27 cellular contexts compared by ENCODE assay signal in the genomic region with DNA sequence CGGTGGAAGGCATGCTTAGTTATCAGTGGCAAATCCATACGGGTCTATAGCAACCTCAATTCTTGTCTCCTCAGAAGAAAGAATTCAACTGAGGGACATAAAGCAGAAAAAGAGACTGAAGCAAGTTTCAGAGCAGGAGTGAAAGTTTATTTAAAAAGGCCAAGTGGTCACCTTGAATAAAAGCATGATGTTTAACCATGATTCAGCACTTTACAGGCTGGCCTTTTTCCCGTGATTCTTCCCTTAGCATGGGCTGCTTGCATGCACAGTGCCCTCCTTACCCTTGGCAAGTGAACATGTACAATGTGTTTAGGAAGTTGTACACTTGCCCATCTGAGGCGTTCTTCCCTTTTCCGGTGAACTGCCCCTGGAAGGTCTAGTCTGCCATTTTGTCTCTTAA.
"Had no signal": no experiment of that assay in that cellular context is flagged by ENCODE, and none has a peak within 500 bp of the region (broad histone marks: within the 10 kb centered on the region; RNA-seq: fewer than 3 reads in every experiment).

No MANE protein-coding gene starts in this region.

- FAIRE-seq: colon, islet of Langerhans had no signal

- H3K36me3 Mint-ChIP-seq: mesothelial cell of epicardium; naive B cell; natural killer cell treated with Interleukin-12 subunit alpha and Interleukin-12 subunit beta and Interleukin-15 and Interleukin-18, amount 100 ng/mL, for 72 hours; neural progenitor cell; stimulated activated naive B cell treated with anti-CD40 and anti-IgM and Interleukin-4, amounts not matched to agents 10 μg/mL and 1 μg/mL and 100 μg/mL, for 72 hours had no signal

- H3K4me3 Mint-ChIP-seq: endodermal cell; mesothelial cell of epicardium; naive B cell; natural killer cell treated with Interleukin-12 subunit alpha and Interleukin-12 subunit beta and Interleukin-15 and Interleukin-18, amount 100 ng/mL, for 72 hours; neural progenitor cell; stimulated activated naive B cell treated with anti-CD40 and anti-IgM and Interleukin-4, amounts not matched to agents 10 μg/mL and 1 μg/mL and 100 μg/mL, for 72 hours; stimulated activated naive CD8-positive, alpha-beta T cell treated with anti-CD3 and anti-CD28 coated beads, Interleukin-15, Interleukin-2, amounts not matched to agents 100 ng/mL and 50 ng/mL, for 24 hours had no signal

- H3K27ac ChIP-seq: esophagus squamous epithelium, heart right ventricle, left lung, neural progenitor cell, parathyroid adenoma, sigmoid colon, spleen, thoracic aorta, transverse colon, upper lobe of right lung, uterus had no signal

- H3K4me3 ChIP-seq: esophagus squamous epithelium, heart right ventricle, left lung, mucosa of descending colon, neural progenitor cell, sigmoid colon, spleen, thoracic aorta, transverse colon, upper lobe of right lung, uterus had no signal

- H3K9me3 ChIP-seq: esophagus squamous epithelium, heart right ventricle, left lung, mucosa of descending colon, sigmoid colon, spleen, thoracic aorta, transverse colon, upper lobe of right lung, uterus had no signal

- H3K4me1 Mint-ChIP-seq: neural progenitor cell; stimulated activated naive B cell treated with anti-CD40 and anti-IgM and Interleukin-4, amounts not matched to agents 10 μg/mL and 1 μg/mL and 100 μg/mL, for 72 hours had no signal

- H3K27me3 Mint-ChIP-seq: stimulated activated naive CD8-positive, alpha-beta T cell treated with anti-CD3 and anti-CD28 coated beads, Interleukin-15, Interleukin-2, amounts not matched to agents 100 ng/mL and 50 ng/mL, for 24 hours had no signal

- H3K4me2 ChIP-seq: neural progenitor cell had no signal

- H3K9me3 Mint-ChIP-seq: endodermal cell; mesothelial cell of epicardium; natural killer cell treated with Interleukin-12 subunit alpha and Interleukin-12 subunit beta and Interleukin-15 and Interleukin-18, amount 100 ng/mL, for 72 hours; neural progenitor cell; stimulated activated naive CD8-positive, alpha-beta T cell treated with anti-CD3 and anti-CD28 coated beads, Interleukin-15, Interleukin-2, amounts not matched to agents 100 ng/mL and 50 ng/mL, for 24 hours had no signal

- DNase-seq: effector CD8-positive, alpha-beta T cell; endodermal cell; esophagus squamous epithelium; foreskin melanocyte; glutamatergic neuron; heart right ventricle; hippocampal formation; left cardiac atrium; left lung; mesenchymal stem cell; mucosa of descending colon; naive B cell; sigmoid colon; spleen; stimulated activated CD4-positive, alpha-beta T cell treated with anti-CD3 and anti-CD28 coated beads, Interleukin-4, amount 100 ng/mL, for 4 hours; stimulated activated naive B cell treated with anti-CD40 and anti-IgM and Interleukin-4, amounts not matched to agents 10 μg/mL and 1 μg/mL and 100 μg/mL, for 72 hours; transverse colon; upper lobe of right lung; uterus had no signal

- H3K27me3 ChIP-seq: esophagus squamous epithelium, heart right ventricle, left lung, neural progenitor cell, sigmoid colon, spleen, transverse colon, upper lobe of right lung, uterus had no signal

- H3K4me1 ChIP-seq: heart right ventricle, left lung, parathyroid adenoma, spleen, upper lobe of right lung, uterus had no signal

- H3K27ac Mint-ChIP-seq: endodermal cell; mesothelial cell of epicardium; naive B cell; natural killer cell treated with Interleukin-12 subunit alpha and Interleukin-12 subunit beta and Interleukin-15 and Interleukin-18, amount 100 ng/mL, for 72 hours; neural progenitor cell; stimulated activated naive B cell treated with anti-CD40 and anti-IgM and Interleukin-4, amounts not matched to agents 10 μg/mL and 1 μg/mL and 100 μg/mL, for 72 hours; stimulated activated naive CD8-positive, alpha-beta T cell treated with anti-CD3 and anti-CD28 coated beads, Interleukin-15, Interleukin-2, amounts not matched to agents 100 ng/mL and 50 ng/mL, for 24 hours had no signal

- H2AFZ ChIP-seq: neural progenitor cell, parathyroid adenoma had no signal

- H3K9ac ChIP-seq: neural progenitor cell, parathyroid adenoma had no signal

- ATAC-seq: heart right ventricle; left cardiac atrium; left lung; mucosa of descending colon; natural killer cell treated with Interleukin-12 subunit alpha and Interleukin-12 subunit beta and Interleukin-15 and Interleukin-18, amount 100 ng/mL, for 72 hours; stimulated activated naive B cell treated with anti-CD40 and anti-IgM and Interleukin-4, amounts not matched to agents 10 μg/mL and 1 μg/mL and 100 μg/mL, for 72 hours; upper lobe of right lung had no signal

- H3K79me2 ChIP-seq: parathyroid adenoma had no signal

- H3K36me3 ChIP-seq: esophagus squamous epithelium, heart right ventricle, left lung, neural progenitor cell, sigmoid colon, spleen, thoracic aorta, transverse colon, upper lobe of right lung, uterus had no signal
